ENCODE assay signal across 18 cellular contexts in the genomic region with DNA sequence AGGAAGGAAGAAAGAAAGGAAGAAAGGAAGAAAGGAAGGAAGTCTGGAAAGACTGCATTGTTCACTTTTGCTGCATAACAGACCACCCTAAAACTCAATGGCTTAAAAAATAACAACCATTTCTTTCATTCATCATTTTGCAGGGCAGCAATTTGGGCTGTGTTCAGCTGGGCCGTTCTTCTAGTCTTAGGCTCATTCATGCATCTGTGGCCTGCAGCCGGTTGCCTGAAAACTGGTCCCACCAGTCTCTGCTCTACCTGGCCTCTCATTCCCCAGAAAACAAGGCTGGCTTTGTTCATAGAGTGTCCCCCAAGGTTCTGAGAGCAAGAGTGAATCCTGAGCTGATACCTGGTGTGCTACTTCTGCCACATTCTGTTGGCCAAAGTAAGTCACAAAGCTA.
A peak's percentile ranks its signal among the peaks of the same experiment; 100 is the strongest.
DNase-seq lines count a peak whose midpoint lies in the region; ATAC-seq and TF ChIP-seq lines count a peak whose summit lies in the region.
"Had no signal": no experiment of that assay in that cellular context is flagged by ENCODE, and none has a peak within 500 bp of the region (broad histone marks: within the 10 kb centered on the region; RNA-seq: fewer than 3 reads in every experiment).

No MANE protein-coding gene starts in this region.

- H3K27ac Mint-ChIP-seq in osteocyte (ENCODE audit: unreplicated experiment): no peak overlapping the region

- no peaks in the 10 kb centered on the region for H3K9me3 Mint-ChIP-seq in osteocyte (ENCODE audit: unreplicated experiment)

- H3K4me1 Mint-ChIP-seq in osteocyte (ENCODE audit: unreplicated experiment): no peaks in the 10 kb centered on the region

- no peaks in the 10 kb centered on the region for H3K9me3 ChIP-seq in HEK293 (ENCODE audit: control insufficient read depth, insufficient read depth, low read depth, low read length)
- H3K9me3 ChIP-seq: BE2C, SJSA1 had no signal

- TF ChIP-seq CTCF in HEK293 (tag by site-specific recombination; IDR thresholded peaks at IDR 0.05) (no peak), epithelial cell of esophagus (IDR thresholded peaks at IDR 0.05; ENCODE audit: insufficient read depth, low read depth, low read length, missing control alignments) (no peak), osteocyte (IDR thresholded peaks at IDR 0.05) (no peak)

- POLR2A ChIA-PET in HEK293 (lab: Yijun Ruan, JAX): no interaction called here

- H3K27me3 Mint-ChIP-seq in osteocyte (ENCODE audit: unreplicated experiment): peaks cover 41% of the 10 kb centered on the region

- DNase-seq in ELF-1 (ENCODE audit: low read depth, low spot score) (peak; percentile 36), epithelial cell of esophagus (ENCODE audit: low read depth) (peak; percentile 9), osteocyte (ENCODE audit: extremely low spot score, unreplicated experiment) (peak; percentile 25), T-helper 9 cell (no peak), SW480 (ENCODE audit: low spot score) (no peak)
- DNase-seq: BE2C, DND-41, KG1, NCI-H1105, NCI-H2081, NCI-H2171 treated with DMSO at 0.1 percent for 48 hours, NCI-H524 treated with DMSO at 0.1 percent for 48 hours, OCI-M1 had no signal

- H3K4me3 ChIP-seq in HEK293 (ENCODE audit: low read depth, low read length) (no peak overlapping the region), epithelial cell of esophagus (ENCODE audit: low read length) (no peak overlapping the region)
- H3K4me3 ChIP-seq: SJSA1 had no signal

- no peak overlapping the region for H3K27ac ChIP-seq in HEK293 (ENCODE audit: extremely low read depth, low read depth, low read length)
- H3K27ac ChIP-seq: HL-60, SJSA1 had no signal

- H3K4me3 Mint-ChIP-seq in osteocyte (ENCODE audit: unreplicated experiment): no peak overlapping the region

- no peaks in the 10 kb centered on the region for H3K36me3 Mint-ChIP-seq in osteocyte (ENCODE audit: unreplicated experiment)

- no peaks in the 10 kb centered on the region for H3K4me1 ChIP-seq in HEK293 (ENCODE audit: control insufficient read depth, insufficient read depth, low read length)
- H3K4me1 ChIP-seq: SJSA1 had no signal

- ATAC-seq in GM18868 (IDR thresholded peaks at IDR 0.05; ENCODE audit: unreplicated experiment): no peak
- ATAC-seq: Right ventricle myocardium inferior had no signal

- H3K36me3 ChIP-seq in HEK293 (ENCODE audit: control insufficient read depth in 2 of 2, insufficient read depth in 1 of 2, low read length in 2 of 2): no peaks in the 10 kb centered on the region
- H3K36me3 ChIP-seq: BE2C, SJSA1 had no signal

- CTCF ChIA-PET in HEK293 (lab: Yijun Ruan, JAX): no interaction called here

TF ChIP-seq in HEK293, 187 proteins besides CTCF, POLR2A, EP300 and RAD21:
- TF ChIP-seq ZNF155 (tag by site-specific recombination; IDR thresholded peaks at IDR 0.05): no peak
- TF ChIP-seq ZNF423 (tag by site-specific recombination; IDR thresholded peaks at IDR 0.05): no peak
- no peak for TF ChIP-seq KLF1 (tag by site-specific recombination; IDR thresholded peaks at IDR 0.05)
- TF ChIP-seq ZNF747 (tag by site-specific recombination; IDR thresholded peaks at IDR 0.05): no peak
- TF ChIP-seq, protein P1, sequence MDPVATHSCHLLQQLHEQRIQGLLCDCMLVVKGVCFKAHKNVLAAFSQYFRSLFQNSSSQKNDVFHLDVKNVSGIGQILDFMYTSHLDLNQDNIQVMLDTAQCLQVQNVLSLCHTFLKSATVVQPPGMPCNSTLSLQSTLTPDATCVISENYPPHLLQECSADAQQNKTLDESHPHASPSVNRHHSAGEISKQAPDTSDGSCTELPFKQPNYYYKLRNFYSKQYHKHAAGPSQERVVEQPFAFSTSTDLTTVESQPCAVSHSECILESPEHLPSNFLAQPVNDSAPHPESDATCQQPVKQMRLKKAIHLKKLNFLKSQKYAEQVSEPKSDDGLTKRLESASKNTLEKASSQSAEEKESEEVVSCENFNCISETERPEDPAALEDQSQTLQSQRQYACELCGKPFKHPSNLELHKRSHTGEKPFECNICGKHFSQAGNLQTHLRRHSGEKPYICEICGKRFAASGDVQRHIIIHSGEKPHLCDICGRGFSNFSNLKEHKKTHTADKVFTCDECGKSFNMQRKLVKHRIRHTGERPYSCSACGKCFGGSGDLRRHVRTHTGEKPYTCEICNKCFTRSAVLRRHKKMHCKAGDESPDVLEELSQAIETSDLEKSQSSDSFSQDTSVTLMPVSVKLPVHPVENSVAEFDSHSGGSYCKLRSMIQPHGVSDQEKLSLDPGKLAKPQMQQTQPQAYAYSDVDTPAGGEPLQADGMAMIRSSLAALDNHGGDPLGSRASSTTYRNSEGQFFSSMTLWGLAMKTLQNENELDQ (tag by site-specific recombination; IDR thresholded peaks at IDR 0.05; ENCODE audit: low read depth): no peak
- no peak for TF ChIP-seq REPIN1 (tag by site-specific recombination; IDR thresholded peaks at IDR 0.05; ENCODE audit: low read depth)
- 0 out of 2 replicates have a peak, but pooled peaks have one; percentile 35 for TF ChIP-seq ZNF366 (tag by site-specific recombination; conservative IDR thresholded peaks at IDR 0.05)
- no peak for TF ChIP-seq ZNF645 (tag by site-specific recombination; IDR thresholded peaks at IDR 0.05)

Comparison
In these comparisons a context has a peak if more than half of its experiments do, and no peak if none do; other contexts are left out.
1. DNase-seq: peak in ELF-1 (single experiment), epithelial cell of esophagus (single experiment) and osteocyte (single experiment); none in T-helper 9 cell (single experiment) and SW480 (single experiment).